13 cellular contexts compared by ENCODE assay signal in genomic region chr2:107174126-107174525, GRCh38.
"Had no signal": no experiment of that assay in that cellular context is flagged by ENCODE, and none has a peak within 500 bp of the region (broad histone marks: within the 10 kb centered on the region; RNA-seq: fewer than 3 reads in every experiment).

No MANE protein-coding gene starts in this region.

- ATAC-seq: activated CD4-positive, alpha-beta T cell treated with anti-CD3 and anti-CD28 coated beads for 36 hours; pancreas; stimulated activated naive CD8-positive, alpha-beta T cell treated with anti-CD3 and anti-CD28 coated beads, Interleukin-15, amount 100 ng/mL, for 72 hours; T-helper 17 cell; upper lobe of right lung had no signal

- H3K27me3 ChIP-seq: esophagus muscularis mucosa, pancreas, right atrium auricular region, upper lobe of right lung had no signal

- H3K9me3 Mint-ChIP-seq: activated naive CD4-positive, alpha-beta T cell treated with anti-CD3 and anti-CD28 coated beads, Interleukin-2, amount 10 ng/mL, durations not matched to agents 7 days and 5 days; activated T-cell treated with anti-CD3 and anti-CD28 coated beads, Interleukin-2, amount 50 U/mL, for 24 hours; stimulated activated naive CD8-positive, alpha-beta T cell treated with anti-CD3 and anti-CD28 coated beads, Interleukin-15, amount 100 ng/mL, for 72 hours had no signal

- H3K4me1 Mint-ChIP-seq: activated CD4-positive, alpha-beta memory T cell treated with anti-CD3 and anti-CD28 coated beads, Interleukin-2, amount 10 ng/mL, durations not matched to agents 7 days and 5 days; activated CD4-positive, alpha-beta T cell treated with anti-CD3 and anti-CD28 coated beads for 36 hours; activated naive CD4-positive, alpha-beta T cell treated with anti-CD3 and anti-CD28 coated beads, Interleukin-2, amount 10 ng/mL, durations not matched to agents 7 days and 5 days; stimulated activated naive CD8-positive, alpha-beta T cell treated with anti-CD3 and anti-CD28 coated beads, Interleukin-15, amount 100 ng/mL, for 72 hours; T-helper 17 cell had no signal

- H3K4me3 Mint-ChIP-seq: activated CD4-positive, alpha-beta memory T cell treated with anti-CD3 and anti-CD28 coated beads, Interleukin-2, amount 10 ng/mL, durations not matched to agents 7 days and 5 days; activated CD4-positive, alpha-beta T cell treated with anti-CD3 and anti-CD28 coated beads for 36 hours; activated naive CD4-positive, alpha-beta T cell treated with anti-CD3 and anti-CD28 coated beads, Interleukin-2, amount 10 ng/mL, durations not matched to agents 7 days and 5 days; activated T-cell treated with anti-CD3 and anti-CD28 coated beads, Interleukin-2, amount 50 U/mL, for 24 hours; stimulated activated naive CD8-positive, alpha-beta T cell treated with anti-CD3 and anti-CD28 coated beads, Interleukin-15, amount 100 ng/mL, for 72 hours; T-helper 17 cell had no signal

- H3K4me1 ChIP-seq: esophagus muscularis mucosa, pancreas, right atrium auricular region, upper lobe of right lung had no signal

- H3K27me3 Mint-ChIP-seq: activated CD4-positive, alpha-beta memory T cell treated with anti-CD3 and anti-CD28 coated beads, Interleukin-2, amount 10 ng/mL, durations not matched to agents 7 days and 5 days; activated CD4-positive, alpha-beta T cell treated with anti-CD3 and anti-CD28 coated beads for 36 hours; activated naive CD4-positive, alpha-beta T cell treated with anti-CD3 and anti-CD28 coated beads, Interleukin-2, amount 10 ng/mL, durations not matched to agents 7 days and 5 days; activated T-cell treated with anti-CD3 and anti-CD28 coated beads, Interleukin-2, amount 50 U/mL, for 24 hours; stimulated activated naive CD8-positive, alpha-beta T cell treated with anti-CD3 and anti-CD28 coated beads, Interleukin-15, amount 100 ng/mL, for 72 hours; T-helper 17 cell had no signal

- H3K9me3 ChIP-seq: esophagus muscularis mucosa, pancreas, right atrium auricular region, upper lobe of right lung had no signal

- H3K36me3 Mint-ChIP-seq: activated naive CD4-positive, alpha-beta T cell treated with anti-CD3 and anti-CD28 coated beads, Interleukin-2, amount 10 ng/mL, durations not matched to agents 7 days and 5 days had no signal

- DNase-seq: activated CD4-positive, alpha-beta memory T cell treated with anti-CD3 and anti-CD28 coated beads, Interleukin-2, amount 10 ng/mL, durations not matched to agents 7 days and 5 days; activated CD4-positive, alpha-beta T cell treated with anti-CD3 and anti-CD28 coated beads for 36 hours; activated naive CD4-positive, alpha-beta T cell treated with anti-CD3 and anti-CD28 coated beads, Interleukin-2, amount 10 ng/mL, durations not matched to agents 7 days and 5 days; activated T-cell treated with anti-CD3 and anti-CD28 coated beads, Interleukin-2, amount 50 U/mL, for 24 hours; hypothalamus; pancreas; stimulated activated naive CD8-positive, alpha-beta T cell treated with anti-CD3 and anti-CD28 coated beads, Interleukin-15, amount 100 ng/mL, for 72 hours; T-helper 17 cell; upper lobe of right lung; WERI-Rb-1 had no signal

- H3K27ac Mint-ChIP-seq: activated CD4-positive, alpha-beta memory T cell treated with anti-CD3 and anti-CD28 coated beads, Interleukin-2, amount 10 ng/mL, durations not matched to agents 7 days and 5 days; activated CD4-positive, alpha-beta T cell treated with anti-CD3 and anti-CD28 coated beads for 36 hours; activated naive CD4-positive, alpha-beta T cell treated with anti-CD3 and anti-CD28 coated beads, Interleukin-2, amount 10 ng/mL, durations not matched to agents 7 days and 5 days; activated T-cell treated with anti-CD3 and anti-CD28 coated beads, Interleukin-2, amount 50 U/mL, for 24 hours; stimulated activated naive CD8-positive, alpha-beta T cell treated with anti-CD3 and anti-CD28 coated beads, Interleukin-15, amount 100 ng/mL, for 72 hours; T-helper 17 cell had no signal

- H3K36me3 ChIP-seq: cardiac muscle cell, esophagus muscularis mucosa, pancreas, right atrium auricular region, upper lobe of right lung, WERI-Rb-1 had no signal

- H3K4me3 ChIP-seq: cardiac muscle cell, esophagus muscularis mucosa, pancreas, right atrium auricular region, upper lobe of right lung had no signal

- H3K27ac ChIP-seq: cardiac muscle cell, esophagus muscularis mucosa, pancreas, right atrium auricular region, upper lobe of right lung, WERI-Rb-1 had no signal
